In the genomic region with DNA sequence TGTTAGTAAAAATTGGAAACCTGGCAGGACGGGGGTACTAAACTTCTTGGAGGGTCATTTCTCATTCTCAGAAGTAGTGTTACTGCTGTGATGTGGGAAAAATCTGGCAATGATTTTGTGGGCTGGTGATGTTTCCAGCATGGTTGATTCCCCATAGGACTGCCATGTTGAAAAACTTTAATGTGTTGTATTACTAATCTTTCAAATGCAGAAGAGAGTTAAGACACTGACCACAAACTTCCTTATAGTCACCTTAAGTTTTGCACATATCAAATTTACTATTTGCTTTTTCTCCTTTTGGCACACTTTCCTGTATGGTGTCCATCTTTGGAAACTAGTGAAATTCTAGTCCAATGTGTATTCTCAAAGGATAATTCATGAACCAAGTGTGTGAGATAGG, we compare ENCODE assay signal across 1 cellular context.
TF ChIP-seq lines count a peak whose summit lies in the region.

No MANE protein-coding gene starts in this region.

TF ChIP-seq in WTC11, 78 proteins besides CTCF, POLR2A, EP300 and RAD21 (continued from another document):
- TF ChIP-seq, protein P1, sequence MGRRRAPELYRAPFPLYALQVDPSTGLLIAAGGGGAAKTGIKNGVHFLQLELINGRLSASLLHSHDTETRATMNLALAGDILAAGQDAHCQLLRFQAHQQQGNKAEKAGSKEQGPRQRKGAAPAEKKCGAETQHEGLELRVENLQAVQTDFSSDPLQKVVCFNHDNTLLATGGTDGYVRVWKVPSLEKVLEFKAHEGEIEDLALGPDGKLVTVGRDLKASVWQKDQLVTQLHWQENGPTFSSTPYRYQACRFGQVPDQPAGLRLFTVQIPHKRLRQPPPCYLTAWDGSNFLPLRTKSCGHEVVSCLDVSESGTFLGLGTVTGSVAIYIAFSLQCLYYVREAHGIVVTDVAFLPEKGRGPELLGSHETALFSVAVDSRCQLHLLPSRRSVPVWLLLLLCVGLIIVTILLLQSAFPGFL (CRISPR knock-in tag; IDR thresholded peaks at IDR 0.05; ENCODE audit: borderline replicate concordance): no peak
- no peak for TF ChIP-seq NR2C2 (CRISPR knock-in tag; IDR thresholded peaks at IDR 0.05)
